24 cellular contexts compared by ENCODE assay signal in the genomic region with DNA sequence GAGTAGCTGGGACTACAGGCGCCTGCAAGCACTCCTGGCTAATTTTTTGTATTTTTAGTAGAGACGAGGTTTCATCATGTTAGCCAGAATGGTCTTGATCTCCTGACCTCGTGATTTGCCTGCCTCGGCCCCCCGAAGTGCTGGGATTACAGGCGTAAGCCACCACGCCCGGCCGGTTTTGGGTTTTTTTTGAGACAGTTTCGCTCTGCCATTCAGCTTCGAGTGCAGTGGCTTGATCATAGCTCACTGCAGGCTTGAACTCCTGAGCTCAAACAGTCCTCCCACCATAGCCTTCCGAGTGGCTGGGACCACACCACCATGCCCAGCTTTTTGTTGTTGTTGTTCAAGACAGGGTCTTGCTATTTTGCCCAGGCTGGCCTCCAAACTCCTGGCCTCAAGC. TPM values are rescaled to one million over a fixed set of nuclear protein-coding genes. Genes with fewer than 3 reads are reported as not detected.
A peak's percentile ranks its signal among the peaks of the same experiment; 100 is the strongest.
DNase-seq lines count a peak whose midpoint lies in the region; ATAC-seq and TF ChIP-seq lines count a peak whose summit lies in the region.
"Had no signal": no experiment of that assay in that cellular context is flagged by ENCODE, and none has a peak within 500 bp of the region (broad histone marks: within the 10 kb centered on the region; RNA-seq: fewer than 3 reads in every experiment).

No MANE protein-coding gene starts in this region.

- peak; percentile 56 for ATAC-seq in activated B cell treated with CpG ODN at 0.5 μM for 24 hours (ENCODE audit: low read depth)
- ATAC-seq in GM18502 (IDR thresholded peaks at IDR 0.05; ENCODE audit: poor library complexity, unreplicated experiment): no peak
- ATAC-seq: PC-3, T-helper 17 cell had no signal

- peaks cover 20% of the 10 kb centered on the region for H3K36me3 Mint-ChIP-seq in activated B cell treated with CpG ODN at 0.5 μM for 24 hours (ENCODE audit: low read depth)
- peaks cover 53% of the 10 kb centered on the region for H3K36me3 Mint-ChIP-seq in nephron progenitor cell (ENCODE audit: low read depth)

- no peaks in the 10 kb centered on the region for H3K9me3 Mint-ChIP-seq in activated B cell treated with CpG ODN at 0.5 μM for 24 hours
- H3K9me3 Mint-ChIP-seq in nephron progenitor cell: no peaks in the 10 kb centered on the region
- H3K9me3 Mint-ChIP-seq: CD4-positive, alpha-beta memory T cell had no signal

- no peak overlapping the region for H3K4me3 ChIP-seq in GM12865 (ENCODE audit: low read depth, low read length)
- H3K4me3 ChIP-seq: GM23248, HAP-1, SK-N-MC had no signal

- CTCF ChIA-PET in activated B cell treated with CpG ODN at 0.5 μM for 24 hours (lab: Charles Lee): interaction anchor here (1.2 to 1.9 kb wide), 2 partner anchors 15 to 71 kb away, joined by 3 to 6 read pairs; no protein-coding TSS in a partner anchor

- H3K27ac Mint-ChIP-seq in activated B cell treated with CpG ODN at 0.5 μM for 24 hours: peak overlapping the region; percentile 66
- peak overlapping the region; percentile 16 for H3K27ac Mint-ChIP-seq in nephron progenitor cell
- H3K27ac Mint-ChIP-seq: T-helper 17 cell had no signal

- POLR2A ChIA-PET in activated B cell treated with CpG ODN at 0.5 μM for 24 hours (lab: Charles Lee): interaction anchor here (0.6 to 2.8 kb wide), 4 partner anchors 16 to 1573 kb away, joined by 3 to 20 read pairs (median 5); a partner anchor contains a TSS

- TF ChIP-seq CTCF in GM12865 (IDR thresholded peaks at IDR 0.05; ENCODE audit: insufficient read depth, low read depth, low read length, missing control alignments): no peak
- no peak for TF ChIP-seq CTCF in activated B cell treated with CpG ODN at 0.5 μM for 24 hours (IDR thresholded peaks at IDR 0.05)
- no peak for TF ChIP-seq CTCF in nephron progenitor cell (IDR thresholded peaks at IDR 0.05)

- DNase-seq in GM12865 (ENCODE audit: low read depth): peak; percentile 42
- DNase-seq in activated B cell treated with CpG ODN at 0.5 μM for 24 hours: no peak
- no peak for DNase-seq in nephron progenitor cell
- no peak for DNase-seq in NCI-H146 treated with DMSO at 0.1 percent for 48 hours (lab: John Stamatoyannopoulos, UW; ENCODE audit: unreplicated experiment)
- DNase-seq in HuH-7 (ENCODE audit: low spot score): no peak
- no peak for DNase-seq in OCI-M1 (lab: John Stamatoyannopoulos, UW)
- DNase-seq: Calu3; CD4-positive, alpha-beta memory T cell; GDM1; GM23248; MV-4-11; NCI-H1105 treated with DMSO at 0.1 percent for 48 hours; NCI-H1694; NCI-H2081; NCI-H2171; NCI-H524 treated with DMSO at 0.1 percent for 48 hours; PC-3; RPMI8226; SHP77 treated with DMSO at 0.1 percent for 48 hours; SW 1271; T-helper 17 cell had no signal

- intact Hi-C loops in activated B cell treated with CpG ODN at 0.5 μM for 24 hours (cut with micrococcal nuclease): no loop called here

- H3K27me3 Mint-ChIP-seq in activated B cell treated with CpG ODN at 0.5 μM for 24 hours (no peaks in the 10 kb centered on the region), nephron progenitor cell (ENCODE audit: low read depth, poor library complexity) (no peaks in the 10 kb centered on the region)
- H3K27me3 Mint-ChIP-seq: CD4-positive, alpha-beta memory T cell; T-helper 17 cell had no signal

- H3K4me1 Mint-ChIP-seq in activated B cell treated with CpG ODN at 0.5 μM for 24 hours (peaks cover 34% of the 10 kb centered on the region), nephron progenitor cell (no peaks in the 10 kb centered on the region)
- H3K4me1 Mint-ChIP-seq: CD4-positive, alpha-beta memory T cell; T-helper 17 cell had no signal

- H3K4me3 Mint-ChIP-seq in activated B cell treated with CpG ODN at 0.5 μM for 24 hours: peak overlapping the region; percentile 50
- H3K4me3 Mint-ChIP-seq in nephron progenitor cell: no peak overlapping the region
- H3K4me3 Mint-ChIP-seq: CD4-positive, alpha-beta memory T cell; T-helper 17 cell had no signal

RNA-seq across cellular contexts. Expression of a gene that starts 16.0 kb away (rescaled TPM):
- total RNA-seq in activated B cell treated with CpG ODN at 0.5 μM for 24 hours: 82.5 and 84.3 TPM in 2 replicates

RNA-seq across cellular contexts. Expression of a gene that starts 21.7 kb away (rescaled TPM):
- total RNA-seq in activated B cell treated with CpG ODN at 0.5 μM for 24 hours: 37.8 and 45.4 TPM in 2 replicates
